11 cellular contexts compared by ENCODE assay signal in the genomic region with DNA sequence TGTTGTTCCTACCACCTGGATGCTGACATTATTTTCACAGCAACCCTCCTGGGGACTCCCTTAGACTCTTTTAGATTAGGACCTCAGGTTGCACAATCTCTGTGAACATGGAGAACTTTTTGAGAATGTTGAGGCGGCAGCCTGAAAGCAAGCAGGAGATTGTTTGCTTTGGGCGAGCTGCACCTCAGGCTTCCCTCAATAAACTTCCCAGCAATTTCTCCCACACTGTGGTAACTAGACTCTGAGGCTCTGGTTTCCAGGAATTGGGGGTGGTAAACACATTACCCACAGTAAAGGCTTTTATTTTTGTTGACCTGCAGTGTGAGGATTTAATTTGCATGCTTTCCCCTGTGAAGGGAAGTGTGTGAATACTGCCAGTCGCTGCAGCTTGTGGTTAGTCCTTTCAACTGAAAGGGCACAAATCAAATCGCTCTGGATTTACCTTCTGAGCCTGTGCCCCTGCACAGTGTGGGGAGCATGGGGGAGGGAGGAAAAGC. TPM values are rescaled to one million over a fixed set of nuclear protein-coding genes. Genes with fewer than 3 reads are reported as not detected.
DNase-seq lines count a peak whose midpoint lies in the region; ATAC-seq and TF ChIP-seq lines count a peak whose summit lies in the region.
"Had no signal": no experiment of that assay in that cellular context is flagged by ENCODE, and none has a peak within 500 bp of the region (broad histone marks: within the 10 kb centered on the region; RNA-seq: fewer than 3 reads in every experiment).

No MANE protein-coding gene starts in this region.

- H3K79me2 ChIP-seq in GM23338 (replicated peaks; ENCODE audit: insufficient read depth): no peaks in the 10 kb centered on the region

- H3K4me1 Mint-ChIP-seq in GM23338: peaks cover 15% of the 10 kb centered on the region
- peaks cover 23% of the 10 kb centered on the region for H3K4me1 Mint-ChIP-seq in endodermal cell

- no peaks in the 10 kb centered on the region for H3K36me3 ChIP-seq in GM23338 (ENCODE audit: insufficient read depth)
- H3K36me3 ChIP-seq in endodermal cell (ENCODE audit: control insufficient read depth, insufficient read depth, low read length): no peaks in the 10 kb centered on the region
- H3K36me3 ChIP-seq: cardiac muscle cell had no signal

- H3K4me3 Mint-ChIP-seq in GM23338: peak overlapping the region; percentile 45
- H3K4me3 Mint-ChIP-seq in endodermal cell: no peak overlapping the region

- peak overlapping the region; percentile 19; the same call in 1 of the 2 replicates for H3K4me3 ChIP-seq in GM23338
- no peak overlapping the region for H3K4me3 ChIP-seq in endodermal cell (ENCODE audit: low read length)
- H3K4me3 ChIP-seq in retinal pigment epithelial cell (ENCODE audit: low read length): no peak overlapping the region
- no peak overlapping the region for H3K4me3 ChIP-seq in right cardiac atrium (ENCODE audit: low read length)
- H3K4me3 ChIP-seq: cardiac muscle cell, skin epidermis had no signal

- DNase-seq in GM23338 (ENCODE audit: low spot score) (peak; percentile 44), NCI-H2227 (lab: John Stamatoyannopoulos, UW; ENCODE audit: unreplicated experiment) (peak; percentile 14), endodermal cell (peak; percentile 83), retinal pigment epithelial cell (ENCODE audit: low read depth) (peak; percentile 8), GM13977 (ENCODE audit: low spot score) (no peak), right cardiac atrium (no peak)
- no peak for DNase-seq in stimulated activated CD4-positive, alpha-beta T cell treated with anti-CD3 and anti-CD28 coated beads, Interleukin-12 subunit alpha, Interleukin-12 subunit beta, amount 100 ng/mL, for 4 hours
- DNase-seq: DMS79 treated with DMSO at 0.1 percent for 48 hours, NCI-H345 had no signal

- no peaks in the 10 kb centered on the region for H3K27me3 ChIP-seq in GM23338 (ENCODE audit: insufficient read depth)
- H3K27me3 ChIP-seq in endodermal cell (ENCODE audit: control insufficient read depth, insufficient read depth, low read length, poor library complexity, severe bottlenecking): no peaks in the 10 kb centered on the region
- H3K27me3 ChIP-seq in right cardiac atrium (ENCODE audit: control insufficient read depth, insufficient read depth): no peaks in the 10 kb centered on the region
- H3K27me3 ChIP-seq: cardiac muscle cell had no signal

- H3F3A ChIP-seq in GM23338 (replicated peaks; ENCODE audit: low read depth): no peaks in the 10 kb centered on the region

- intact Hi-C loops in right cardiac atrium (cut with DNase I): no loop called here

- no peaks in the 10 kb centered on the region for H3K36me3 Mint-ChIP-seq in GM23338 (ENCODE audit: low read depth)
- H3K36me3 Mint-ChIP-seq in endodermal cell (ENCODE audit: low read depth): no peaks in the 10 kb centered on the region

- H2AFZ ChIP-seq in GM23338: peak overlapping the region; percentile 86

- TF ChIP-seq CTCF in GM23338 (conservative IDR thresholded peaks at IDR 0.05; ENCODE audit: low read depth in 2 of 2): no peak
- no peak for TF ChIP-seq CTCF in endodermal cell (conservative IDR thresholded peaks at IDR 0.05)
- no peak for TF ChIP-seq CTCF in retinal pigment epithelial cell (conservative IDR thresholded peaks at IDR 0.05; ENCODE audit: low read depth, low read length)
- TF ChIP-seq CTCF in GM13977 (IDR thresholded peaks at IDR 0.05; ENCODE audit: extremely low read depth, insufficient read depth, missing control alignments): no peak

- H4K20me1 ChIP-seq in GM23338 (replicated peaks; ENCODE audit: insufficient read depth): no peaks in the 10 kb centered on the region

- WGBS in endodermal cell (ENCODE audit: insufficient coverage in 1 of 2, insufficient read length in 1 of 2), 2 experiments: 18 to 21% methylated on average over 4 of the region's 4 CpGs
- WGBS in right cardiac atrium: 15% methylated on average over 4 of the region's 4 CpGs

- H3K9me3 Mint-ChIP-seq in GM23338 (no peaks in the 10 kb centered on the region), endodermal cell (no peaks in the 10 kb centered on the region)

- in situ Hi-C loops in GM13977 (cut with MboI; ENCODE audit: low pct_unique_long_range_greater_than_20kb, low sequenced_read_pairs, unreplicated experiment): loop anchor here (10.0 kb wide), 1 partner anchor 57 kb away; no protein-coding TSS in a partner anchor

- peak overlapping the region; percentile 56 for H3K4me2 ChIP-seq in GM23338

- no peaks in the 10 kb centered on the region for H3K9me2 ChIP-seq in GM23338 (ENCODE audit: insufficient read depth)

- H3K4me1 ChIP-seq in GM23338 (ENCODE audit: insufficient read depth) (peaks cover 22% of the 10 kb centered on the region), endodermal cell (ENCODE audit: control insufficient read depth, insufficient read depth, low read length) (peaks cover 7% of the 10 kb centered on the region), right cardiac atrium (ENCODE audit: control insufficient read depth, insufficient read depth, low read length) (no peaks in the 10 kb centered on the region)

- H3K27ac ChIP-seq in GM23338 (ENCODE audit: low read depth) (peak overlapping the region; percentile 73), endodermal cell (ENCODE audit: low read depth, low read length) (no peak overlapping the region), right cardiac atrium (ENCODE audit: low read length) (no peak overlapping the region)
- H3K27ac ChIP-seq: cardiac muscle cell, skin epidermis had no signal

- H3K9ac ChIP-seq in endodermal cell (ENCODE audit: extremely low read depth, low read length, poor library complexity, severe bottlenecking): no peak overlapping the region

- H3K27ac Mint-ChIP-seq in GM23338 (peak overlapping the region; percentile 31; the same call in 1 of the 2 replicates), endodermal cell (peak overlapping the region; percentile 88)

- no peaks in the 10 kb centered on the region for H3K9me3 ChIP-seq in endodermal cell (ENCODE audit: control insufficient read depth, low read length)
- no peaks in the 10 kb centered on the region for H3K9me3 ChIP-seq in right cardiac atrium (ENCODE audit: control insufficient read depth, low read length)

- H3K27me3 Mint-ChIP-seq in GM23338 (ENCODE audit: insufficient read depth, low read depth, poor library complexity) (peaks cover 5% of the 10 kb centered on the region), endodermal cell (ENCODE audit: insufficient read depth) (peaks cover 6% of the 10 kb centered on the region)

- ATAC-seq in GM23338 (peak; percentile 90), right cardiac atrium (no peak)

TF ChIP-seq in GM23338, 12 proteins besides CTCF, POLR2A, EP300 and RAD21 (continues in another document):
- TF ChIP-seq NANOG (IDR thresholded peaks at IDR 0.05; ENCODE audit: borderline replicate concordance) (no peak), JUNB (IDR thresholded peaks at IDR 0.05; ENCODE audit: unreplicated experiment) (no peak), STAT1 (IDR thresholded peaks at IDR 0.05; ENCODE audit: unreplicated experiment) (no peak), EZH2 (IDR thresholded peaks at IDR 0.05; ENCODE audit: low read depth, unreplicated experiment) (no peak), CREB1 (CRISPR knock-in tag; IDR thresholded peaks at IDR 0.05; ENCODE audit: low read depth) (no peak), ZNF114 (CRISPR knock-in tag; IDR thresholded peaks at IDR 0.05) (no peak), ZNF331 (CRISPR knock-in tag; IDR thresholded peaks at IDR 0.05; ENCODE audit: low read depth) (no peak)
- TF ChIP-seq, protein P1, sequence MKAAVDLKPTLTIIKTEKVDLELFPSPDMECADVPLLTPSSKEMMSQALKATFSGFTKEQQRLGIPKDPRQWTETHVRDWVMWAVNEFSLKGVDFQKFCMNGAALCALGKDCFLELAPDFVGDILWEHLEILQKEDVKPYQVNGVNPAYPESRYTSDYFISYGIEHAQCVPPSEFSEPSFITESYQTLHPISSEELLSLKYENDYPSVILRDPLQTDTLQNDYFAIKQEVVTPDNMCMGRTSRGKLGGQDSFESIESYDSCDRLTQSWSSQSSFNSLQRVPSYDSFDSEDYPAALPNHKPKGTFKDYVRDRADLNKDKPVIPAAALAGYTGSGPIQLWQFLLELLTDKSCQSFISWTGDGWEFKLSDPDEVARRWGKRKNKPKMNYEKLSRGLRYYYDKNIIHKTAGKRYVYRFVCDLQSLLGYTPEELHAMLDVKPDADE (IDR thresholded peaks at IDR 0.05): no peak

RNA-seq across cellular contexts. Expression of a gene that starts 35.2 kb away (rescaled TPM):
- total RNA-seq in GM23338 (2014; rRNA removed; shearing (Covaris generic)): 15.3 and 28.8 TPM in 2 replicates
- polyA plus RNA-seq in GM23338 (2016; fragmentation: Nextera tagmentation; extraction: Ambion mirVana): 6.3 and 6.4 TPM in 2 replicates
- 10 to 100 TPM; 15.6 to 19.2 TPM for total RNA-seq in endodermal cell
- polyA plus RNA-seq in endodermal cell (2013, experiment 1 of 2): 14.4 TPM
- polyA plus RNA-seq in endodermal cell (2013, experiment 2 of 2): 12.8 TPM
- total RNA-seq in right cardiac atrium: 10 to 100 TPM; 15.4 to 18.6 (median 18.2) TPM
- 9.9 TPM for polyA plus RNA-seq in right cardiac atrium

Comparison
In these comparisons a context has a peak if more than half of its experiments do, and no peak if none do; other contexts are left out.
1. DNase-seq: peak in GM23338 (single experiment), NCI-H2227 (single experiment), endodermal cell (single experiment) and retinal pigment epithelial cell (single experiment); none in stimulated activated CD4-positive, alpha-beta T cell treated with anti-CD3 and anti-CD28 coated beads, Interleukin-12 subunit alpha, Interleukin-12 subunit beta, amount 100 ng/mL, for 4 hours (single experiment), GM13977 (single experiment) and right cardiac atrium (0 of 3).